20 cellular contexts compared by ENCODE assay signal in the genomic region with DNA sequence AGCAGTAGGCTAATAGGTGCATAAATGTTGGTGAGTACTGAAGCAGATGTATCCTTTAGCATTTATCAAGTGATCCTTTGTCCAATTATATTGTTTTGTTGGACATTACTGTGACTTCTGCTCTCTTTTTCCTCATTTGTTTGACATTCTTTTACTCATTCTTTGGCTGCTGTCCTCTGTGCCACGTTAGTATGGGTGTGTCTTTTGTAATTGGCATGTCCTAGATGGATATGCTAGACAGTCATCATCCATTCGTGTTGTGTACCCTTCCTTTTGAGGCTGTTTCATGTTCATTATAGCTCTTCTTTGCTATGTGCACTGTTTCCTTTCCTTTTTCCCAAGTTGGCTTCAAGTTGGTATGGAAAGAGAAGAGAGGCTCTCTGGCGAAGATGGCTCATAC.
DNase-seq lines count a peak whose midpoint lies in the region; ATAC-seq and TF ChIP-seq lines count a peak whose summit lies in the region.
"Had no signal": no experiment of that assay in that cellular context is flagged by ENCODE, and none has a peak within 500 bp of the region (broad histone marks: within the 10 kb centered on the region; RNA-seq: fewer than 3 reads in every experiment).

No MANE protein-coding gene starts in this region.

- H3K79me2 ChIP-seq in PC-3 (ENCODE audit: low read length) (no peaks in the 10 kb centered on the region), GM23248 (ENCODE audit: insufficient read depth) (no peaks in the 10 kb centered on the region)

- peaks cover 18% of the 10 kb centered on the region for H3K4me1 Mint-ChIP-seq in mesothelial cell of epicardium
- H3K4me1 Mint-ChIP-seq: B cell; CD4-positive, CD25-positive, alpha-beta regulatory T cell; H9 had no signal

- no peaks in the 10 kb centered on the region for H3K9me2 ChIP-seq in PC-3 (replicated peaks; ENCODE audit: low read length)
- H3K9me2 ChIP-seq in GM23248 (ENCODE audit: insufficient read depth), result no peaks in the 10 kb centered on the region

- H3K27ac Mint-ChIP-seq in mesothelial cell of epicardium, result peak overlapping the region; percentile 41
- H3K27ac Mint-ChIP-seq: B cell; CD4-positive, CD25-positive, alpha-beta regulatory T cell; CD8-positive, alpha-beta T cell; GM23338; H9 had no signal

- peak overlapping the region; percentile 17 for H3K27ac ChIP-seq in PC-3 (ENCODE audit: low read length)
- peak overlapping the region; percentile 0 for H3K27ac ChIP-seq in rectal smooth muscle tissue (ENCODE audit: low read depth, low read length)
- H3K27ac ChIP-seq in esophagus squamous epithelium, result no peak overlapping the region
- H3K27ac ChIP-seq in GM23248, result no peak overlapping the region
- H3K27ac ChIP-seq: BLaER1, C4-2B had no signal

- DNase-seq in PC-3 (peak; percentile 75), mesothelial cell of epicardium (ENCODE audit: low spot score in 2 of 2, unreplicated experiment in 2 of 2) (no peak), esophagus squamous epithelium (lab: John Stamatoyannopoulos, UW) (no peak), GM23248 (no peak)
- DNase-seq: Caco-2; CD4-positive, CD25-positive, alpha-beta regulatory T cell; CD8-positive, alpha-beta T cell; DMS 273 treated with DMSO at 0.1 percent for 48 hours; DMS79; EL; GDM1; H9 had no signal

- no peak overlapping the region for H3K9ac ChIP-seq in PC-3 (ENCODE audit: low read length)
- H3K9ac ChIP-seq in rectal smooth muscle tissue (ENCODE audit: low read length), result no peak overlapping the region
- H3K9ac ChIP-seq in GM23248, result no peak overlapping the region
- H3K9ac ChIP-seq: BLaER1 had no signal

- POLR2A ChIA-PET in PC-3 (lab: Charles Lee; ENCODE audit: unreplicated experiment), result no interaction called here

- intact Hi-C loops in PC-3 (cut with micrococcal nuclease), result no loop called here
- intact Hi-C loops in esophagus squamous epithelium (cut with DNase I), result no loop called here

- H4K20me1 ChIP-seq in PC-3 (ENCODE audit: low read length) (no peaks in the 10 kb centered on the region), GM23248 (ENCODE audit: insufficient read depth) (no peaks in the 10 kb centered on the region)
- H4K20me1 ChIP-seq: BLaER1 had no signal

- ATAC-seq in PC-3, result peak; percentile 86
- no peak for ATAC-seq in GM18511 (IDR thresholded peaks at IDR 0.05; ENCODE audit: unreplicated experiment)
- ATAC-seq: CD8-positive, alpha-beta T cell; GM12878; GM23338; HCT116 had no signal

- H3K4me3 Mint-ChIP-seq in mesothelial cell of epicardium, result no peak overlapping the region
- H3K4me3 Mint-ChIP-seq: B cell; CD4-positive, CD25-positive, alpha-beta regulatory T cell; CD8-positive, alpha-beta T cell; GM23338; H9 had no signal

- H3K27me3 Mint-ChIP-seq in mesothelial cell of epicardium (ENCODE audit: low read depth), result no peaks in the 10 kb centered on the region
- H3K27me3 Mint-ChIP-seq: CD4-positive, CD25-positive, alpha-beta regulatory T cell had no signal

- BruUV-seq in PC-3 (replicated peaks; lab: Mats Ljungman, UMichigan), result no TSS peak

- WGBS in esophagus squamous epithelium, 2 donors, result 42 to 44% methylated on average over 3 of the region's 3 CpGs
- WGBS in GM23248 (ENCODE audit: low coverage in 1 of 2, low lambda C conversion rate in 2 of 2, missing lambda C conversion rate in 2 of 2), 2 experiments, result 15 to 16% methylated on average over 3 of the region's 3 CpGs

- H3K4me2 ChIP-seq in PC-3 (ENCODE audit: low read length) (peak overlapping the region; percentile 42), GM23248 (ENCODE audit: unreplicated experiment) (no peak overlapping the region)
- H3K4me2 ChIP-seq: BLaER1, GM23338 had no signal

- H3K9me3 ChIP-seq in PC-3 (ENCODE audit: low read length) (no peaks in the 10 kb centered on the region), esophagus squamous epithelium (no peaks in the 10 kb centered on the region), GM23248 (ENCODE audit: low read depth) (no peaks in the 10 kb centered on the region)
- H3K9me3 ChIP-seq: BLaER1, Caco-2 had no signal

- H3K36me3 ChIP-seq in PC-3 (ENCODE audit: low read depth, low read length) (no peaks in the 10 kb centered on the region), rectal smooth muscle tissue (ENCODE audit: control insufficient read depth, insufficient read depth, low read length) (no peaks in the 10 kb centered on the region), esophagus squamous epithelium (no peaks in the 10 kb centered on the region), GM23248 (ENCODE audit: low read depth) (no peaks in the 10 kb centered on the region)
- H3K36me3 ChIP-seq: BLaER1 had no signal

- H2AFZ ChIP-seq in PC-3 (ENCODE audit: low read length), result no peak overlapping the region
- H2AFZ ChIP-seq in GM23248, result no peak overlapping the region
- H2AFZ ChIP-seq: GM23338 had no signal

- H3K4me1 ChIP-seq in PC-3 (ENCODE audit: insufficient read depth, low read length) (peaks cover 25% of the 10 kb centered on the region), rectal smooth muscle tissue (ENCODE audit: control insufficient read depth, insufficient read depth, low read length) (no peaks in the 10 kb centered on the region), esophagus squamous epithelium (no peaks in the 10 kb centered on the region), GM23248 (ENCODE audit: insufficient read depth) (peaks cover 8% of the 10 kb centered on the region)
- H3K4me1 ChIP-seq: BLaER1, Caco-2 had no signal

- in situ Hi-C loops in GM23248 (cut with MboI), result no loop called here

- no peaks in the 10 kb centered on the region for H3K9me3 Mint-ChIP-seq in mesothelial cell of epicardium
- H3K9me3 Mint-ChIP-seq: CD8-positive, alpha-beta T cell; GM23338; H9 had no signal

- H3F3A ChIP-seq in PC-3 (ENCODE audit: low read length, unreplicated experiment) (no peaks in the 10 kb centered on the region), GM23248 (ENCODE audit: insufficient read depth) (no peaks in the 10 kb centered on the region)

- no peak for TF ChIP-seq POLR2A in esophagus squamous epithelium (IDR thresholded peaks at IDR 0.05)

- TF ChIP-seq CTCF in PC-3 (conservative IDR thresholded peaks at IDR 0.05; ENCODE audit: low read depth, low read length), result no peak
- no peak for TF ChIP-seq CTCF in mesothelial cell of epicardium (IDR thresholded peaks at IDR 0.05; ENCODE audit: unreplicated experiment)
- TF ChIP-seq CTCF in esophagus squamous epithelium (IDR thresholded peaks at IDR 0.05), result no peak

- no peaks in the 10 kb centered on the region for H3K36me3 Mint-ChIP-seq in mesothelial cell of epicardium
- H3K36me3 Mint-ChIP-seq: CD4-positive, CD25-positive, alpha-beta regulatory T cell; CD8-positive, alpha-beta T cell had no signal

- CTCF ChIA-PET in PC-3 (lab: Charles Lee), result interaction anchor here (0.5 kb wide), 1 partner anchor 972 kb away, joined by 3 read pairs; no protein-coding TSS in a partner anchor

- H3K27me3 ChIP-seq in PC-3 (ENCODE audit: low read length) (peaks cover 7% of the 10 kb centered on the region; the same call in 1 of the 2 replicates), rectal smooth muscle tissue (ENCODE audit: control insufficient read depth, insufficient read depth, low read length) (no peaks in the 10 kb centered on the region), esophagus squamous epithelium (peaks cover 0 to 4% (median 0%) of the 10 kb centered on the region in 4 donors), GM23248 (replicated peaks; ENCODE audit: insufficient read depth) (no peaks in the 10 kb centered on the region)
- H3K27me3 ChIP-seq: BLaER1 had no signal

- H3K4me3 ChIP-seq in PC-3 (ENCODE audit: low read length) (no peak overlapping the region), rectal smooth muscle tissue (ENCODE audit: low read length) (no peak overlapping the region), esophagus squamous epithelium (no peak overlapping the region), GM23248 (no peak overlapping the region)
- H3K4me3 ChIP-seq: BLaER1, GM12878, GM23338 had no signal

Comparison
In these comparisons a context has a peak if more than half of its experiments do, and no peak if none do; other contexts are left out.
1. H3K27ac ChIP-seq: peak in PC-3 (single experiment) and rectal smooth muscle tissue (single experiment); none in esophagus squamous epithelium (0 of 4) and GM23248 (single experiment).